ENCODE assay signal across 6 cellular contexts in the genomic region with DNA sequence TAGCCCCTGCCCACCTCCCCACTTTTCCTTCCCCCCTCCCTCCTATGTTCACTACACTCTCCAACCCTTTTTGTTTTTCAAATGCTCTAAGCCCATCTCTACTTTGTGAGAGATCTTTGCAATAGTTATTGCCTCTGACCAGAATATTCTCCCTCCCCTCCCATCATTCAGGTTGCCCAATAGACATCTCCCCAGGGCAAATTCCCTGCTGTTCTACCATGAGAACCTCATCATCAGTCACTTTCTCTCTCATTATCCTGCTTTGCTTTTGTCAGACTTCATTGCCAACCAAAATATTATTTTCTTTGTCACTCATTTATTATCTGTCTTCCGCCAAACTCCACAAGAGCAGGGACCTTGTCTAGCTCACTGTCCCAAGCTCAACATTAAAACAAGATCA.
"Had no signal": no experiment of that assay in that cellular context is flagged by ENCODE, and none has a peak within 500 bp of the region (broad histone marks: within the 10 kb centered on the region; RNA-seq: fewer than 3 reads in every experiment).

No MANE protein-coding gene starts in this region.

- H3K27ac ChIP-seq: HL-60 had no signal

- H3K27me3 Mint-ChIP-seq: IgD-negative memory B cell had no signal

- H3K4me3 ChIP-seq: GM23338 had no signal

- H3K27ac Mint-ChIP-seq: GM23338, IgD-negative memory B cell had no signal

- DNase-seq: H9, HCEC 1CT, KBM-7 had no signal

- H3K36me3 Mint-ChIP-seq: IgD-negative memory B cell had no signal

- H3K9me3 Mint-ChIP-seq: GM23338, H9 had no signal

- H3K4me3 Mint-ChIP-seq: GM23338, H9, IgD-negative memory B cell had no signal

- H3K4me1 Mint-ChIP-seq: IgD-negative memory B cell had no signal
